2 cellular contexts compared by ENCODE assay signal in the genomic region with DNA sequence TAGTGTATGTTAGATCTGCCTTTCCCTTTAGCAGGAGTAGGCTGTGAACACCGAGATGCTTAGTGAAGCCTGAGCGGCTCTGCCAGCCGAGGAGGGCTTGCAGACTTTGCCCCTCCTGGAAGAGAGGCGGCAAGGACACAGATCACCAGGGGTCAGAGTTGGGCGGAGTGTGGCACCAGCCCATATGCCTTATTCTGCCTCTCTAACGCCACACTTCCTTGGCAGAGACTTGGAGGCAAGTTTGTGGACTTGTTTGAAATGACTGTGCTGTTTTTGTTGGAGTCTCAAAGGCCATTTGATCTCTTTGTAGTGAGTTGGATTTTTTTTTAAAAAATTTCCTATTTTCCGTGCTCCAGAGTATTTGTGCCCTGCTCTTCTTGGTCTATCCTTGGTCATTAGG.
TF ChIP-seq lines count a peak whose summit lies in the region.

No MANE protein-coding gene starts in this region.

TF ChIP-seq in GM12878, 131 proteins besides CTCF, POLR2A, EP300 and RAD21:
- TF ChIP-seq ZNF622 (IDR thresholded peaks at IDR 0.05) (no peak), CEBPB (IDR thresholded peaks at IDR 0.05; ENCODE audit: borderline replicate concordance in 1 of 2, low read depth in 2 of 2, low read length in 2 of 2) (no peak), MTA3 (IDR thresholded peaks at IDR 0.05; ENCODE audit: borderline replicate concordance, low read length) (no peak), ZNF217 (IDR thresholded peaks at IDR 0.05) (no peak), NFXL1 (IDR thresholded peaks at IDR 0.05; ENCODE audit: borderline replicate concordance) (no peak), SMARCA5 (IDR thresholded peaks at IDR 0.05) (no peak), CBX5 (IDR thresholded peaks at IDR 0.05; ENCODE audit: low read depth) (no peak), SMAD5 (IDR thresholded peaks at IDR 0.05; ENCODE audit: low read depth) (no peak), STAT1 (conservative IDR thresholded peaks at IDR 0.05) (no peak), RELA (IDR thresholded peaks at IDR 0.05; ENCODE audit: borderline replicate concordance, partially characterized antibody) (no peak), PML (IDR thresholded peaks at IDR 0.05; ENCODE audit: low read length) (no peak), RBBP5 (conservative IDR thresholded peaks at IDR 0.05) (no peak), GATAD2B (conservative IDR thresholded peaks at IDR 0.05; ENCODE audit: low read depth) (no peak)
- TF ChIP-seq, protein P1, sequence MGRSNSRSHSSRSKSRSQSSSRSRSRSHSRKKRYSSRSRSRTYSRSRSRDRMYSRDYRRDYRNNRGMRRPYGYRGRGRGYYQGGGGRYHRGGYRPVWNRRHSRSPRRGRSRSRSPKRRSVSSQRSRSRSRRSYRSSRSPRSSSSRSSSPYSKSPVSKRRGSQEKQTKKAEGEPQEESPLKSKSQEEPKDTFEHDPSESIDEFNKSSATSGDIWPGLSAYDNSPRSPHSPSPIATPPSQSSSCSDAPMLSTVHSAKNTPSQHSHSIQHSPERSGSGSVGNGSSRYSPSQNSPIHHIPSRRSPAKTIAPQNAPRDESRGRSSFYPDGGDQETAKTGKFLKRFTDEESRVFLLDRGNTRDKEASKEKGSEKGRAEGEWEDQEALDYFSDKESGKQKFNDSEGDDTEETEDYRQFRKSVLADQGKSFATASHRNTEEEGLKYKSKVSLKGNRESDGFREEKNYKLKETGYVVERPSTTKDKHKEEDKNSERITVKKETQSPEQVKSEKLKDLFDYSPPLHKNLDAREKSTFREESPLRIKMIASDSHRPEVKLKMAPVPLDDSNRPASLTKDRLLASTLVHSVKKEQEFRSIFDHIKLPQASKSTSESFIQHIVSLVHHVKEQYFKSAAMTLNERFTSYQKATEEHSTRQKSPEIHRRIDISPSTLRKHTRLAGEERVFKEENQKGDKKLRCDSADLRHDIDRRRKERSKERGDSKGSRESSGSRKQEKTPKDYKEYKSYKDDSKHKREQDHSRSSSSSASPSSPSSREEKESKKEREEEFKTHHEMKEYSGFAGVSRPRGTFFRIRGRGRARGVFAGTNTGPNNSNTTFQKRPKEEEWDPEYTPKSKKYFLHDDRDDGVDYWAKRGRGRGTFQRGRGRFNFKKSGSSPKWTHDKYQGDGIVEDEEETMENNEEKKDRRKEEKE (IDR thresholded peaks at IDR 0.05) = no peak
- TF ChIP-seq, protein P2, sequence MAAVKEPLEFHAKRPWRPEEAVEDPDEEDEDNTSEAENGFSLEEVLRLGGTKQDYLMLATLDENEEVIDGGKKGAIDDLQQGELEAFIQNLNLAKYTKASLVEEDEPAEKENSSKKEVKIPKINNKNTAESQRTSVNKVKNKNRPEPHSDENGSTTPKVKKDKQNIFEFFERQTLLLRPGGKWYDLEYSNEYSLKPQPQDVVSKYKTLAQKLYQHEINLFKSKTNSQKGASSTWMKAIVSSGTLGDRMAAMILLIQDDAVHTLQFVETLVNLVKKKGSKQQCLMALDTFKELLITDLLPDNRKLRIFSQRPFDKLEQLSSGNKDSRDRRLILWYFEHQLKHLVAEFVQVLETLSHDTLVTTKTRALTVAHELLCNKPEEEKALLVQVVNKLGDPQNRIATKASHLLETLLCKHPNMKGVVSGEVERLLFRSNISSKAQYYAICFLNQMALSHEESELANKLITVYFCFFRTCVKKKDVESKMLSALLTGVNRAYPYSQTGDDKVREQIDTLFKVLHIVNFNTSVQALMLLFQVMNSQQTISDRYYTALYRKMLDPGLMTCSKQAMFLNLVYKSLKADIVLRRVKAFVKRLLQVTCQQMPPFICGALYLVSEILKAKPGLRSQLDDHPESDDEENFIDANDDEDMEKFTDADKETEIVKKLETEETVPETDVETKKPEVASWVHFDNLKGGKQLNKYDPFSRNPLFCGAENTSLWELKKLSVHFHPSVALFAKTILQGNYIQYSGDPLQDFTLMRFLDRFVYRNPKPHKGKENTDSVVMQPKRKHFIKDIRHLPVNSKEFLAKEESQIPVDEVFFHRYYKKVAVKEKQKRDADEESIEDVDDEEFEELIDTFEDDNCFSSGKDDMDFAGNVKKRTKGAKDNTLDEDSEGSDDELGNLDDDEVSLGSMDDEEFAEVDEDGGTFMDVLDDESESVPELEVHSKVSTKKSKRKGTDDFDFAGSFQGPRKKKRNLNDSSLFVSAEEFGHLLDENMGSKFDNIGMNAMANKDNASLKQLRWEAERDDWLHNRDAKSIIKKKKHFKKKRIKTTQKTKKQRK (IDR thresholded peaks at IDR 0.05; ENCODE audit: low read depth, low read length) = no peak
- TF ChIP-seq, protein P3, sequence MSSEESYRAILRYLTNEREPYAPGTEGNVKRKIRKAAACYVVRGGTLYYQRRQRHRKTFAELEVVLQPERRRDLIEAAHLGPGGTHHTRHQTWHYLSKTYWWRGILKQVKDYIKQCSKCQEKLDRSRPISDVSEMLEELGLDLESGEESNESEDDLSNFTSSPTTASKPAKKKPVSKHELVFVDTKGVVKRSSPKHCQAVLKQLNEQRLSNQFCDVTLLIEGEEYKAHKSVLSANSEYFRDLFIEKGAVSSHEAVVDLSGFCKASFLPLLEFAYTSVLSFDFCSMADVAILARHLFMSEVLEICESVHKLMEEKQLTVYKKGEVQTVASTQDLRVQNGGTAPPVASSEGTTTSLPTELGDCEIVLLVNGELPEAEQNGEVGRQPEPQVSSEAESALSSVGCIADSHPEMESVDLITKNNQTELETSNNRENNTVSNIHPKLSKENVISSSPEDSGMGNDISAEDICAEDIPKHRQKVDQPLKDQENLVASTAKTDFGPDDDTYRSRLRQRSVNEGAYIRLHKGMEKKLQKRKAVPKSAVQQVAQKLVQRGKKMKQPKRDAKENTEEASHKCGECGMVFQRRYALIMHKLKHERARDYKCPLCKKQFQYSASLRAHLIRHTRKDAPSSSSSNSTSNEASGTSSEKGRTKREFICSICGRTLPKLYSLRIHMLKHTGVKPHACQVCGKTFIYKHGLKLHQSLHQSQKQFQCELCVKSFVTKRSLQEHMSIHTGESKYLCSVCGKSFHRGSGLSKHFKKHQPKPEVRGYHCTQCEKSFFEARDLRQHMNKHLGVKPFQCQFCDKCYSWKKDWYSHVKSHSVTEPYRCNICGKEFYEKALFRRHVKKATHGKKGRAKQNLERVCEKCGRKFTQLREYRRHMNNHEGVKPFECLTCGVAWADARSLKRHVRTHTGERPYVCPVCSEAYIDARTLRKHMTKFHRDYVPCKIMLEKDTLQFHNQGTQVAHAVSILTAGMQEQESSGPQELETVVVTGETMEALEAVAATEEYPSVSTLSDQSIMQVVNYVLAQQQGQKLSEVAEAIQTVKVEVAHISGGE (CRISPR knock-in tag; IDR thresholded peaks at IDR 0.05) = no peak

TF ChIP-seq in neural cell, 6 proteins besides CTCF, POLR2A, EP300 and RAD21:
- TF ChIP-seq, protein P4, sequence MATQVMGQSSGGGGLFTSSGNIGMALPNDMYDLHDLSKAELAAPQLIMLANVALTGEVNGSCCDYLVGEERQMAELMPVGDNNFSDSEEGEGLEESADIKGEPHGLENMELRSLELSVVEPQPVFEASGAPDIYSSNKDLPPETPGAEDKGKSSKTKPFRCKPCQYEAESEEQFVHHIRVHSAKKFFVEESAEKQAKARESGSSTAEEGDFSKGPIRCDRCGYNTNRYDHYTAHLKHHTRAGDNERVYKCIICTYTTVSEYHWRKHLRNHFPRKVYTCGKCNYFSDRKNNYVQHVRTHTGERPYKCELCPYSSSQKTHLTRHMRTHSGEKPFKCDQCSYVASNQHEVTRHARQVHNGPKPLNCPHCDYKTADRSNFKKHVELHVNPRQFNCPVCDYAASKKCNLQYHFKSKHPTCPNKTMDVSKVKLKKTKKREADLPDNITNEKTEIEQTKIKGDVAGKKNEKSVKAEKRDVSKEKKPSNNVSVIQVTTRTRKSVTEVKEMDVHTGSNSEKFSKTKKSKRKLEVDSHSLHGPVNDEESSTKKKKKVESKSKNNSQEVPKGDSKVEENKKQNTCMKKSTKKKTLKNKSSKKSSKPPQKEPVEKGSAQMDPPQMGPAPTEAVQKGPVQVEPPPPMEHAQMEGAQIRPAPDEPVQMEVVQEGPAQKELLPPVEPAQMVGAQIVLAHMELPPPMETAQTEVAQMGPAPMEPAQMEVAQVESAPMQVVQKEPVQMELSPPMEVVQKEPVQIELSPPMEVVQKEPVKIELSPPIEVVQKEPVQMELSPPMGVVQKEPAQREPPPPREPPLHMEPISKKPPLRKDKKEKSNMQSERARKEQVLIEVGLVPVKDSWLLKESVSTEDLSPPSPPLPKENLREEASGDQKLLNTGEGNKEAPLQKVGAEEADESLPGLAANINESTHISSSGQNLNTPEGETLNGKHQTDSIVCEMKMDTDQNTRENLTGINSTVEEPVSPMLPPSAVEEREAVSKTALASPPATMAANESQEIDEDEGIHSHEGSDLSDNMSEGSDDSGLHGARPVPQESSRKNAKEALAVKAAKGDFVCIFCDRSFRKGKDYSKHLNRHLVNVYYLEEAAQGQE (IDR thresholded peaks at IDR 0.05; ENCODE audit: borderline replicate concordance) = no peak
- TF ChIP-seq TAF1 (IDR thresholded peaks at IDR 0.05; ENCODE audit: low read depth) = no peak
TF ChIP-seq in neural cell: peak in this region for 0.
